Comparison of ENCODE assay signal across 1 cellular context in the genomic region with DNA sequence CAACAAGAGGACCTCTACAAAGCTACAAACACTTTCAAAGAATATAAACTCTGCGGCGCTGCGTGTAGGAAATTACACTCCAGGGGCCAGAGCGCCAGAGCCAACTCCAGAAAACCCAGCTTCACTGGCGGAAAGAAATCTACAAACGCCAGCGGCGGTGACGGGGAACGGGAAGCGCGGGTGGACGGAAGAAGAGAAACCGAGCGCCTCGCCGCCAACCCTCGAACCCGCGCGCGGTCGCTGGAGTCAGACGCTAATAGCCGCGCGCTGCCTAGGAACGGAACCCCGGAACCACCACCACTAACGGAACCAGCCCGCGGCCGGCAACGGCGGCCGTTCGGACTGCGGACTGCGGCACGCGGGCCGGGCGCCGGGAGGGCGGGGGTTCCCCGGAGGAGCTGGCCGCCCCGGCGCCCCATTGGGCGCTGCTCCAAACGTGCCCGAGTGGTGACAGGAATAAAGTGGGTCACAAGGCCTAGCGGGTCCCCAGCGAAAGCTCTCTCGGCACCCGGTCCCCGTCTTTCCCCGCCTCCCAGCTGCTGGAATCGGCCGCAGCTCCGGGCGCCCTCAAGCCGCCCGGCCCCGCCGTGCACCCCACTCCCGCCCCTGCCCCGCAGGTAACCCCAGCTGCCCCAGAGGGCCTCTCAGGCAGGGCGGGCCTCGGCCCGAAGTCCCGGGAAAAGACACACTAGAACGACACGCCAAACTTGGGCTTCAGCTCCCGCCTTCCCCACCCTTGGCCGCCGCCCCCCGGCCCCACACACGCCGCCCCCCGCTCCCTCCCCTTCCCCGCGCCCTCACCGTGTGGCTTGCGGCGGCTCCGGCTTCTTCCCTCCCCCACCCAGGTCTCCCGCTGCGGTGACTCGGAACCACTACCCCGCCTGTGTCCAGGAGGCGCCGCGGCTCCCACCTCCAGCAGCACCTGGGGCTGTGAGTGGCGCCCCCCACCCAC.
TF ChIP-seq lines count a peak whose summit lies in the region.

No MANE protein-coding gene starts in this region.

TF ChIP-seq in HepG2, 621 proteins besides CTCF, POLR2A, EP300 and RAD21 (continued from another document and continues in another):
- TF ChIP-seq, protein P1, sequence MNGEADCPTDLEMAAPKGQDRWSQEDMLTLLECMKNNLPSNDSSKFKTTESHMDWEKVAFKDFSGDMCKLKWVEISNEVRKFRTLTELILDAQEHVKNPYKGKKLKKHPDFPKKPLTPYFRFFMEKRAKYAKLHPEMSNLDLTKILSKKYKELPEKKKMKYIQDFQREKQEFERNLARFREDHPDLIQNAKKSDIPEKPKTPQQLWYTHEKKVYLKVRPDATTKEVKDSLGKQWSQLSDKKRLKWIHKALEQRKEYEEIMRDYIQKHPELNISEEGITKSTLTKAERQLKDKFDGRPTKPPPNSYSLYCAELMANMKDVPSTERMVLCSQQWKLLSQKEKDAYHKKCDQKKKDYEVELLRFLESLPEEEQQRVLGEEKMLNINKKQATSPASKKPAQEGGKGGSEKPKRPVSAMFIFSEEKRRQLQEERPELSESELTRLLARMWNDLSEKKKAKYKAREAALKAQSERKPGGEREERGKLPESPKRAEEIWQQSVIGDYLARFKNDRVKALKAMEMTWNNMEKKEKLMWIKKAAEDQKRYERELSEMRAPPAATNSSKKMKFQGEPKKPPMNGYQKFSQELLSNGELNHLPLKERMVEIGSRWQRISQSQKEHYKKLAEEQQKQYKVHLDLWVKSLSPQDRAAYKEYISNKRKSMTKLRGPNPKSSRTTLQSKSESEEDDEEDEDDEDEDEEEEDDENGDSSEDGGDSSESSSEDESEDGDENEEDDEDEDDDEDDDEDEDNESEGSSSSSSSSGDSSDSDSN (CRISPR knock-in tag; IDR thresholded peaks at IDR 0.05) = peak; percentile 99
- TF ChIP-seq, protein P2, sequence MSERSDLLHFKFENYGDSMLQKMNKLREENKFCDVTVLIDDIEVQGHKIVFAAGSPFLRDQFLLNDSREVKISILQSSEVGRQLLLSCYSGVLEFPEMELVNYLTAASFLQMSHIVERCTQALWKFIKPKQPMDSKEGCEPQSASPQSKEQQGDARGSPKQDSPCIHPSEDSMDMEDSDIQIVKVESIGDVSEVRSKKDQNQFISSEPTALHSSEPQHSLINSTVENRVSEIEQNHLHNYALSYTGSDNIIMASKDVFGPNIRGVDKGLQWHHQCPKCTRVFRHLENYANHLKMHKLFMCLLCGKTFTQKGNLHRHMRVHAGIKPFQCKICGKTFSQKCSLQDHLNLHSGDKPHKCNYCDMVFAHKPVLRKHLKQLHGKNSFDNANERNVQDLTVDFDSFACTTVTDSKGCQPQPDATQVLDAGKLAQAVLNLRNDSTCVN (CRISPR knock-in tag; IDR thresholded peaks at IDR 0.05; ENCODE audit: borderline replicate concordance) = no peak
- TF ChIP-seq ZNF333 (CRISPR knock-in tag; IDR thresholded peaks at IDR 0.05; ENCODE audit: borderline replicate concordance) (peak; percentile 44; the same call in 1 of the 2 replicates), PRPF4 (IDR thresholded peaks at IDR 0.05; ENCODE audit: low read depth, low read length, poor library complexity, severe bottlenecking) (no peak), GLI4 (CRISPR knock-in tag; IDR thresholded peaks at IDR 0.05; ENCODE audit: borderline replicate concordance) (peak; percentile 78; the same call in 1 of the 2 replicates), RXRB (CRISPR knock-in tag; IDR thresholded peaks at IDR 0.05; ENCODE audit: borderline replicate concordance) (peak; percentile 9; the same call in 1 of the 2 replicates), CBX5 (CRISPR knock-in tag; IDR thresholded peaks at IDR 0.05; ENCODE audit: borderline replicate concordance) (no peak; the same call in 1 of the 2 replicates), SCMH1 (CRISPR knock-in tag; IDR thresholded peaks at IDR 0.05; ENCODE audit: borderline replicate concordance) (no peak), ZNF660 (CRISPR knock-in tag; IDR thresholded peaks at IDR 0.05; ENCODE audit: borderline replicate concordance, low read depth) (no peak), KAT7 (CRISPR knock-in tag; IDR thresholded peaks at IDR 0.05; ENCODE audit: borderline replicate concordance) (peak; percentile 66; the same call in 1 of the 2 replicates), NR1H2 (CRISPR knock-in tag; IDR thresholded peaks at IDR 0.05; ENCODE audit: borderline replicate concordance, low read depth) (no peak), ONECUT2 (CRISPR knock-in tag; IDR thresholded peaks at IDR 0.05) (no peak), MBNL3 (CRISPR knock-in tag; conservative IDR thresholded peaks at IDR 0.05) (no peak), RFXAP (CRISPR knock-in tag; IDR thresholded peaks at IDR 0.05; ENCODE audit: borderline replicate concordance) (peak; percentile 69), MAZ (IDR thresholded peaks at IDR 0.05; ENCODE audit: borderline replicate concordance, low read depth, low read length) (peak; percentile 85; the same call in 1 of the 2 replicates), MAZ (CRISPR knock-in tag; IDR thresholded peaks at IDR 0.05; ENCODE audit: low read depth) (peak; percentile 83), ZNF264 (CRISPR knock-in tag; IDR thresholded peaks at IDR 0.05) (no peak), SOX13 (IDR thresholded peaks at IDR 0.05) (no peak), SOX13 (CRISPR knock-in tag; conservative IDR thresholded peaks at IDR 0.05 in 1 of 2, IDR thresholded peaks at IDR 0.05 in 1 of 2) (no peak), IRX3 (CRISPR knock-in tag; IDR thresholded peaks at IDR 0.05; ENCODE audit: borderline replicate concordance, low read depth) (0 out of 2 replicates have a peak, but pooled peaks have one; percentile 43), JUND (CRISPR knock-in tag; IDR thresholded peaks at IDR 0.05) (no peak), SIX1 (CRISPR knock-in tag; IDR thresholded peaks at IDR 0.05; ENCODE audit: borderline replicate concordance) (no peak), MTF1 (CRISPR knock-in tag; IDR thresholded peaks at IDR 0.05) (no peak)
- TF ChIP-seq, protein P3, sequence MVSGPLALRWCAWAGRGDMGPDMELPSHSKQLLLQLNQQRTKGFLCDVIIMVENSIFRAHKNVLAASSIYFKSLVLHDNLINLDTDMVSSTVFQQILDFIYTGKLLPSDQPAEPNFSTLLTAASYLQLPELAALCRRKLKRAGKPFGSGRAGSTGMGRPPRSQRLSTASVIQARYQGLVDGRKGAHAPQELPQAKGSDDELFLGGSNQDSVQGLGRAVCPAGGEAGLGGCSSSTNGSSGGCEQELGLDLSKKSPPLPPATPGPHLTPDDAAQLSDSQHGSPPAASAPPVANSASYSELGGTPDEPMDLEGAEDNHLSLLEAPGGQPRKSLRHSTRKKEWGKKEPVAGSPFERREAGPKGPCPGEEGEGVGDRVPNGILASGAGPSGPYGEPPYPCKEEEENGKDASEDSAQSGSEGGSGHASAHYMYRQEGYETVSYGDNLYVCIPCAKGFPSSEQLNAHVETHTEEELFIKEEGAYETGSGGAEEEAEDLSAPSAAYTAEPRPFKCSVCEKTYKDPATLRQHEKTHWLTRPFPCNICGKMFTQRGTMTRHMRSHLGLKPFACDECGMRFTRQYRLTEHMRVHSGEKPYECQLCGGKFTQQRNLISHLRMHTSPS (CRISPR knock-in tag; IDR thresholded peaks at IDR 0.05; ENCODE audit: low read depth) = no peak
- TF ChIP-seq, protein P4, sequence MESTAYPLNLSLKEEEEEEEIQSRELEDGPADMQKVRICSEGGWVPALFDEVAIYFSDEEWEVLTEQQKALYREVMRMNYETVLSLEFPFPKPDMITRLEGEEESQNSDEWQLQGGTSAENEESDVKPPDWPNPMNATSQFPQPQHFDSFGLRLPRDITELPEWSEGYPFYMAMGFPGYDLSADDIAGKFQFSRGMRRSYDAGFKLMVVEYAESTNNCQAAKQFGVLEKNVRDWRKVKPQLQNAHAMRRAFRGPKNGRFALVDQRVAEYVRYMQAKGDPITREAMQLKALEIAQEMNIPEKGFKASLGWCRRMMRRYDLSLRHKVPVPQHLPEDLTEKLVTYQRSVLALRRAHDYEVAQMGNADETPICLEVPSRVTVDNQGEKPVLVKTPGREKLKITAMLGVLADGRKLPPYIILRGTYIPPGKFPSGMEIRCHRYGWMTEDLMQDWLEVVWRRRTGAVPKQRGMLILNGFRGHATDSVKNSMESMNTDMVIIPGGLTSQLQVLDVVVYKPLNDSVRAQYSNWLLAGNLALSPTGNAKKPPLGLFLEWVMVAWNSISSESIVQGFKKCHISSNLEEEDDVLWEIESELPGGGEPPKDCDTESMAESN (CRISPR knock-in tag; conservative IDR thresholded peaks at IDR 0.05) = 0 out of 2 replicates have a peak, but pooled peaks have one; percentile 69
- TF ChIP-seq, protein P5, sequence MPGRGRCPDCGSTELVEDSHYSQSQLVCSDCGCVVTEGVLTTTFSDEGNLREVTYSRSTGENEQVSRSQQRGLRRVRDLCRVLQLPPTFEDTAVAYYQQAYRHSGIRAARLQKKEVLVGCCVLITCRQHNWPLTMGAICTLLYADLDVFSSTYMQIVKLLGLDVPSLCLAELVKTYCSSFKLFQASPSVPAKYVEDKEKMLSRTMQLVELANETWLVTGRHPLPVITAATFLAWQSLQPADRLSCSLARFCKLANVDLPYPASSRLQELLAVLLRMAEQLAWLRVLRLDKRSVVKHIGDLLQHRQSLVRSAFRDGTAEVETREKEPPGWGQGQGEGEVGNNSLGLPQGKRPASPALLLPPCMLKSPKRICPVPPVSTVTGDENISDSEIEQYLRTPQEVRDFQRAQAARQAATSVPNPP (CRISPR knock-in tag; IDR thresholded peaks at IDR 0.05) = 0 out of 2 replicates have a peak, but pooled peaks have one; percentile 56
- TF ChIP-seq, protein P6, sequence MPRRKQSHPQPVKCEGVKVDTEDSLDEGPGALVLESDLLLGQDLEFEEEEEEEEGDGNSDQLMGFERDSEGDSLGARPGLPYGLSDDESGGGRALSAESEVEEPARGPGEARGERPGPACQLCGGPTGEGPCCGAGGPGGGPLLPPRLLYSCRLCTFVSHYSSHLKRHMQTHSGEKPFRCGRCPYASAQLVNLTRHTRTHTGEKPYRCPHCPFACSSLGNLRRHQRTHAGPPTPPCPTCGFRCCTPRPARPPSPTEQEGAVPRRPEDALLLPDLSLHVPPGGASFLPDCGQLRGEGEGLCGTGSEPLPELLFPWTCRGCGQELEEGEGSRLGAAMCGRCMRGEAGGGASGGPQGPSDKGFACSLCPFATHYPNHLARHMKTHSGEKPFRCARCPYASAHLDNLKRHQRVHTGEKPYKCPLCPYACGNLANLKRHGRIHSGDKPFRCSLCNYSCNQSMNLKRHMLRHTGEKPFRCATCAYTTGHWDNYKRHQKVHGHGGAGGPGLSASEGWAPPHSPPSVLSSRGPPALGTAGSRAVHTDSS (CRISPR knock-in tag; conservative IDR thresholded peaks at IDR 0.05) = no peak
- TF ChIP-seq, protein P7, sequence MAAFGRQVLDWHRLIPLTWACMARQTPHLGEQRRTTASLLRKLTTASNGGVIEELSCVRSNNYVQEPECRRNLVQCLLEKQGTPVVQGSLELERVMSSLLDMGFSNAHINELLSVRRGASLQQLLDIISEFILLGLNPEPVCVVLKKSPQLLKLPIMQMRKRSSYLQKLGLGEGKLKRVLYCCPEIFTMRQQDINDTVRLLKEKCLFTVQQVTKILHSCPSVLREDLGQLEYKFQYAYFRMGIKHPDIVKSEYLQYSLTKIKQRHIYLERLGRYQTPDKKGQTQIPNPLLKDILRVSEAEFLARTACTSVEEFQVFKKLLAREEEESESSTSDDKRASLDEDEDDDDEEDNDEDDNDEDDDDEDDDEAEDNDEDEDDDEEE (CRISPR knock-in tag; IDR thresholded peaks at IDR 0.05) = no peak
- TF ChIP-seq, protein P8, sequence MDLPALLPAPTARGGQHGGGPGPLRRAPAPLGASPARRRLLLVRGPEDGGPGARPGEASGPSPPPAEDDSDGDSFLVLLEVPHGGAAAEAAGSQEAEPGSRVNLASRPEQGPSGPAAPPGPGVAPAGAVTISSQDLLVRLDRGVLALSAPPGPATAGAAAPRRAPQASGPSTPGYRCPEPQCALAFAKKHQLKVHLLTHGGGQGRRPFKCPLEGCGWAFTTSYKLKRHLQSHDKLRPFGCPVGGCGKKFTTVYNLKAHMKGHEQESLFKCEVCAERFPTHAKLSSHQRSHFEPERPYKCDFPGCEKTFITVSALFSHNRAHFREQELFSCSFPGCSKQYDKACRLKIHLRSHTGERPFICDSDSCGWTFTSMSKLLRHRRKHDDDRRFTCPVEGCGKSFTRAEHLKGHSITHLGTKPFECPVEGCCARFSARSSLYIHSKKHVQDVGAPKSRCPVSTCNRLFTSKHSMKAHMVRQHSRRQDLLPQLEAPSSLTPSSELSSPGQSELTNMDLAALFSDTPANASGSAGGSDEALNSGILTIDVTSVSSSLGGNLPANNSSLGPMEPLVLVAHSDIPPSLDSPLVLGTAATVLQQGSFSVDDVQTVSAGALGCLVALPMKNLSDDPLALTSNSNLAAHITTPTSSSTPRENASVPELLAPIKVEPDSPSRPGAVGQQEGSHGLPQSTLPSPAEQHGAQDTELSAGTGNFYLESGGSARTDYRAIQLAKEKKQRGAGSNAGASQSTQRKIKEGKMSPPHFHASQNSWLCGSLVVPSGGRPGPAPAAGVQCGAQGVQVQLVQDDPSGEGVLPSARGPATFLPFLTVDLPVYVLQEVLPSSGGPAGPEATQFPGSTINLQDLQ (CRISPR knock-in tag; IDR thresholded peaks at IDR 0.05) = peak; percentile 53; the same call in 1 of the 2 replicates
- TF ChIP-seq, protein P9, sequence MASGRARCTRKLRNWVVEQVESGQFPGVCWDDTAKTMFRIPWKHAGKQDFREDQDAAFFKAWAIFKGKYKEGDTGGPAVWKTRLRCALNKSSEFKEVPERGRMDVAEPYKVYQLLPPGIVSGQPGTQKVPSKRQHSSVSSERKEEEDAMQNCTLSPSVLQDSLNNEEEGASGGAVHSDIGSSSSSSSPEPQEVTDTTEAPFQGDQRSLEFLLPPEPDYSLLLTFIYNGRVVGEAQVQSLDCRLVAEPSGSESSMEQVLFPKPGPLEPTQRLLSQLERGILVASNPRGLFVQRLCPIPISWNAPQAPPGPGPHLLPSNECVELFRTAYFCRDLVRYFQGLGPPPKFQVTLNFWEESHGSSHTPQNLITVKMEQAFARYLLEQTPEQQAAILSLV (CRISPR knock-in tag; IDR thresholded peaks at IDR 0.05; ENCODE audit: borderline replicate concordance) = peak; percentile 47; the same call in 1 of the 2 replicates
